In the genomic region with DNA sequence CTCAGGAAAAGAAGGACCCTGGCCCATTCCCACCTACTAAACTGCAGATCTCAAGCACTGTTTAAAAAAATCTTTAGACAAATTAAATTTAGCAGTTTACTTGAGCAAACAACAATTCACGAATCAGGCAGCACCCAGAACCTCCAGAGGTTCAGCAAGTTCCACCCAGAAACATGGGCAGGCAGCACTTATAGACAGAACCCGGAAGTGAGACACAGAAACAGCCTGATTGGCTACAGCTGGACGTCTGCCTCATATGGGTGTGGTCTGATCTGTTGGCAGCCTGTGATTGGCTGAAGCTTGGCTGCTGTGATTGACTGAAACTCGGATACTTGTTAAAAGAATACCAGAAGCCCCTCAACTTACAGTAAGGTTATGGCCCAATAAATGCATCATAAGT, we compare ENCODE assay signal across 1 cellular context.
TF ChIP-seq lines count a peak whose summit lies in the region.

No MANE protein-coding gene starts in this region.

TF ChIP-seq in GM23338, 12 proteins besides CTCF, POLR2A, EP300 and RAD21:
- TF ChIP-seq ETS1 (IDR thresholded peaks at IDR 0.05) (no peak), EZH2phosphoT487 (IDR thresholded peaks at IDR 0.05; ENCODE audit: unreplicated experiment) (no peak), EZH2 (IDR thresholded peaks at IDR 0.05; ENCODE audit: low read depth, unreplicated experiment) (no peak), ZNF331 (CRISPR knock-in tag; IDR thresholded peaks at IDR 0.05; ENCODE audit: low read depth) (no peak), POLR2AphosphoS5 (IDR thresholded peaks at IDR 0.05; ENCODE audit: low read depth) (no peak)
